1 cellular context compared by ENCODE assay signal in the genomic region with DNA sequence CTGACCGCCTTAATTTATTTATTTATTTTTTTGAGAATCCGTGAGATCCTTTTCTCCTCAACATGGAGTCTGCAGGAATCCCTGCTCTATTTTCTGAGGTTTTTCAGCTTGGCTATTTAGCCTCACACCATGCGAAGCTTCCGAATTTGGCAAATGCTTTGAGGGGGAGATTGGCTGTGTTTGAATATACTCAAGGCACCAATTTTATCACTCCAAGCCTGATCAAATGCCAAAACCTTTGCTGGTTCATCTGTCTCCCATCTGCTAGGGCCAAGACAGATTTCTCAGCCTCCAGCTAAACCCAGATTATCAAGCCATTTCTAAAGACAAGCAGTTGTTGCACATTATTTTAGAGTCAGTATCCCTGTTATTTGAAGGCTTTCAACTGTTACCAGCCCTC.
TF ChIP-seq lines count a peak whose summit lies in the region.

No MANE protein-coding gene starts in this region.

TF ChIP-seq in GM23338, 12 proteins besides CTCF, POLR2A, EP300 and RAD21 (continued from another document):
- TF ChIP-seq CREB1 (CRISPR knock-in tag; IDR thresholded peaks at IDR 0.05; ENCODE audit: low read depth) (no peak), ZNF114 (CRISPR knock-in tag; IDR thresholded peaks at IDR 0.05) (no peak)
TF ChIP-seq in GM23338: peak in this region for 0.
